Comparison of ENCODE assay signal across 19 cellular contexts in the genomic region with DNA sequence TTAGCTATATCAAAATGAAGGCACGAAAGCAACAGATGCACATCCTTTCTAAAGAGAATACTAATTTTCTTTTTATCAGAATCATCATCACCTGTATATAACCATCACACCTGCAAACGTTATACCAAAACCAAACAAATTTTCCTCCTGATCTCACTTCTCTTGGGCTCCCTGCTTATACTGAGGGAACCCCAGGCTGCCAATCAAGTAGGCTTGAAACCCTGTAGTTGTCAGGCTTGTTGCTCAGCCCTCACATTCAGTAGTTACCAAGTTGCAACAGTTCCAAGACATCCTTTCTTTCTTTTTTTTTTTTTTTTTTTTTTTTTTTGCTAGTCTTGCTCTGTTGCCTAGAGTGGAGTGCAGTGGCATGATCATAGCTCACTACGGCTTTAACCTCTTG. TPM values are rescaled to one million over a fixed set of nuclear protein-coding genes. Genes with fewer than 3 reads are reported as not detected.
DNase-seq lines count a peak whose midpoint lies in the region; ATAC-seq, FAIRE-seq and TF ChIP-seq lines count a peak whose summit lies in the region.
"Had no signal": no experiment of that assay in that cellular context is flagged by ENCODE, and none has a peak within 500 bp of the region (broad histone marks: within the 10 kb centered on the region; RNA-seq: fewer than 3 reads in every experiment).

No MANE protein-coding gene starts in this region.

- intact Hi-C loops in GM12878 (cut with micrococcal nuclease; ENCODE audit: unreplicated experiment) (no loop called here), mammary epithelial cell (cut with micrococcal nuclease) (no loop called here)

- POLR2A ChIA-PET in HEK293T (lab: Yijun Ruan, JAX) (no interaction called here), GM12878 (lab: Charles Lee) (interaction anchor here (0.6 to 1.1 kb wide), 2 partner anchors 21 to 28 kb away, joined by 5 to 8 read pairs; no protein-coding TSS in a partner anchor)

- TF ChIP-seq CTCF in GM12878 (IDR thresholded peaks at IDR 0.05 in 2 of 3, conservative IDR thresholded peaks at IDR 0.05 in 1 of 3; ENCODE audit: control insufficient read depth in 2 of 3, extremely low read depth in 1 of 3, insufficient read depth in 1 of 3, low read depth in 3 of 3, low read length in 3 of 3) (no peak), mammary epithelial cell (conservative IDR thresholded peaks at IDR 0.05 in 1 of 2, IDR thresholded peaks at IDR 0.05 in 1 of 2; ENCODE audit: extremely low read depth in 1 of 2, insufficient read depth in 1 of 2, low read depth in 1 of 2, low read length in 2 of 2) (no peak)

- CTCF ChIA-PET in HEK293T (lab: Yijun Ruan, JAX), result no interaction called here
- CTCF ChIA-PET in GM12878 (lab: Yijun Ruan, JAX), result interaction anchor here (0.9 kb wide), 1 partner anchor 14 kb away, joined by 3 read pairs; no protein-coding TSS in a partner anchor
- CTCF ChIA-PET in mammary epithelial cell (lab: Charles Lee; ENCODE audit: low non-redundant PET), result no interaction called here

- dilution Hi-C loops in mammary epithelial cell (cut with HindIII; ENCODE audit: low sequenced_read_pairs), result no loop called here

- H3K4me2 ChIP-seq in GM12878 (ENCODE audit: control insufficient read depth, insufficient read depth), result no peak overlapping the region
- H3K4me2 ChIP-seq in mammary epithelial cell (ENCODE audit: insufficient read depth, low read depth, low read length), result no peak overlapping the region
- H3K4me2 ChIP-seq: BLaER1 had no signal

- no peak for DNase-seq in GM12891 (ENCODE audit: insufficient read length, low spot score)
- DNase-seq in HEK293T (ENCODE audit: extremely low spot score), result no peak
- DNase-seq in GM12878 (ENCODE audit: low read depth, low spot score), result no peak
- no peak for DNase-seq in hepatic stellate cell (ENCODE audit: low spot score)
- no peak for DNase-seq in activated gamma-delta T cell (lab: John Stamatoyannopoulos, UW)
- no peak for DNase-seq in mammary epithelial cell
- DNase-seq: CD4-positive, alpha-beta T cell; CD8-positive, alpha-beta memory T cell; DMS53; DMS79 treated with DMSO at 0.1 percent for 48 hours; GOT3; H7; HCEC 1CT; HFFc6 had no signal

- H3K4me3 ChIP-seq in GM12878 (no peak overlapping the region), mammary epithelial cell (replicated peaks in 1 of 3; ENCODE audit: insufficient read depth in 1 of 3, low read depth in 2 of 3, low read length in 3 of 3) (no peak overlapping the region)
- H3K4me3 ChIP-seq: BLaER1 had no signal

- SMC1A ChIA-PET in GM12878 (lab: Charles Lee; ENCODE audit: uncharacterized antibody, unreplicated experiment), result interaction anchor here (0.7 to 1.8 kb wide), 3 partner anchors 8 to 20 kb away, joined by 3 to 5 read pairs (median 4); no protein-coding TSS in a partner anchor

- in situ Hi-C loops in GM12878 (cut with MboI) (no loop called here), mammary epithelial cell (cut with MboI; ENCODE audit: low sequenced_read_pairs in 2 of 2) (no loop called here)

- H3K4me1 ChIP-seq in GM12878 (ENCODE audit: control insufficient read depth, insufficient read depth, low read length) (peaks cover 7% of the 10 kb centered on the region; the same call in 1 of the 2 replicates), mammary epithelial cell (ENCODE audit: insufficient read depth, low read length) (no peaks in the 10 kb centered on the region)

- H3K27ac ChIP-seq in GM12878 (ENCODE audit: control insufficient read depth, insufficient read depth), result no peak overlapping the region
- H3K27ac ChIP-seq in mammary epithelial cell (ENCODE audit: insufficient read depth, low read depth, low read length), result no peak overlapping the region
- H3K27ac ChIP-seq: BLaER1, C4-2B had no signal

- H3K36me3 ChIP-seq in GM12878 (ENCODE audit: control insufficient read depth in 2 of 2, insufficient read depth in 2 of 2, low read length in 1 of 2) (no peaks in the 10 kb centered on the region), mammary epithelial cell (ENCODE audit: insufficient read depth, low read length) (no peaks in the 10 kb centered on the region)

- TF ChIP-seq EP300 in GM12878 (IDR thresholded peaks at IDR 0.05; ENCODE audit: borderline replicate concordance in 1 of 2, control insufficient read depth in 1 of 2, low read depth in 2 of 2, low read length in 2 of 2), result no peak

- H3K79me2 ChIP-seq in GM12878 (ENCODE audit: control insufficient read depth, insufficient read depth, low read length) (peaks cover 85% of the 10 kb centered on the region), mammary epithelial cell (ENCODE audit: insufficient read depth, low read length) (peaks cover 4% of the 10 kb centered on the region)

- TF ChIP-seq RAD21 in GM12878 (IDR thresholded peaks at IDR 0.05; ENCODE audit: insufficient read depth, low read depth, low read length), result no peak

- RAD21 ChIA-PET in GM12878 (lab: Charles Lee; ENCODE audit: unreplicated experiment), result no interaction called here

- 50% methylated on average over 2 of the region's 3 CpGs for WGBS in GM12878 (ENCODE audit: insufficient coverage, insufficient replicate concordance, low lambda C conversion rate, missing lambda C conversion rate)
- WGBS in mammary epithelial cell (ENCODE audit: low coverage, missing lambda C conversion rate), result 97% methylated on average over 3 of the region's 3 CpGs

- H2AFZ ChIP-seq in GM12878 (ENCODE audit: control insufficient read depth, low read depth, low read length) (no peak overlapping the region), mammary epithelial cell (ENCODE audit: low read depth, low read length) (no peak overlapping the region)

- TF ChIP-seq POLR2A in GM12891 (IDR thresholded peaks at IDR 0.05; ENCODE audit: low read depth, low read length), result no peak
- no peak for TF ChIP-seq POLR2A in GM12878 (IDR thresholded peaks at IDR 0.05; ENCODE audit: low read depth, low read length)

- ATAC-seq in GM12878, result no peak
- no peak for ATAC-seq in HG03108 (IDR thresholded peaks at IDR 0.05; ENCODE audit: unreplicated experiment)

- H4K20me1 ChIP-seq in GM12878 (ENCODE audit: control insufficient read depth, insufficient read depth), result no peaks in the 10 kb centered on the region
- no peaks in the 10 kb centered on the region for H4K20me1 ChIP-seq in mammary epithelial cell (ENCODE audit: insufficient read depth, low read length)

- BruUV-seq in GM12878 (replicated peaks; lab: Mats Ljungman, UMichigan), result no TSS peak
- BruUV-seq in mammary epithelial cell (replicated peaks; lab: Mats Ljungman, UMichigan), result no TSS peak

- H3K9me3 ChIP-seq in GM12878 (replicated peaks; ENCODE audit: control insufficient read depth, insufficient read depth, low read length), result peaks cover 1% of the 10 kb centered on the region; the same call in 1 of the 3 replicates
- H3K9me3 ChIP-seq in mammary epithelial cell (replicated peaks; ENCODE audit: insufficient read depth, low read length), result no peaks in the 10 kb centered on the region

- H3K9ac ChIP-seq in GM12878 (ENCODE audit: control insufficient read depth, insufficient read depth, low read length) (no peak overlapping the region), mammary epithelial cell (ENCODE audit: insufficient read depth, low read length) (no peak overlapping the region)
- H3K9ac ChIP-seq: BLaER1 had no signal

- H3K27me3 ChIP-seq in GM12878 (replicated peaks in 1 of 2; ENCODE audit: control insufficient read depth in 2 of 2, insufficient read depth in 2 of 2, low read length in 1 of 2) (no peaks in the 10 kb centered on the region), mammary epithelial cell (ENCODE audit: insufficient read depth, low read length) (no peaks in the 10 kb centered on the region)
- H3K27me3 ChIP-seq: BLaER1 had no signal

- peak; percentile 5 for FAIRE-seq in GM12891 (lab: Jason Lieb, UNC)
- FAIRE-seq in GM12878 (lab: Jason Lieb, UNC), result no peak
- FAIRE-seq: D721Med, G401.6 had no signal

TF ChIP-seq in GM12891, 5 proteins besides CTCF, POLR2A, EP300 and RAD21 (continues in another document):
- TF ChIP-seq PAX5 (IDR thresholded peaks at IDR 0.05; ENCODE audit: insufficient read depth, low read length, severe bottlenecking) (no peak), SPI1 (IDR thresholded peaks at IDR 0.05; ENCODE audit: low read depth, low read length) (no peak), POLR2AphosphoS5 (IDR thresholded peaks at IDR 0.05; ENCODE audit: low read depth, low read length) (no peak), TAF1 (IDR thresholded peaks at IDR 0.05; ENCODE audit: low read depth, low read length) (no peak)

TF ChIP-seq in GM12878, 131 proteins besides CTCF, POLR2A, EP300 and RAD21:
- TF ChIP-seq, protein P1, sequence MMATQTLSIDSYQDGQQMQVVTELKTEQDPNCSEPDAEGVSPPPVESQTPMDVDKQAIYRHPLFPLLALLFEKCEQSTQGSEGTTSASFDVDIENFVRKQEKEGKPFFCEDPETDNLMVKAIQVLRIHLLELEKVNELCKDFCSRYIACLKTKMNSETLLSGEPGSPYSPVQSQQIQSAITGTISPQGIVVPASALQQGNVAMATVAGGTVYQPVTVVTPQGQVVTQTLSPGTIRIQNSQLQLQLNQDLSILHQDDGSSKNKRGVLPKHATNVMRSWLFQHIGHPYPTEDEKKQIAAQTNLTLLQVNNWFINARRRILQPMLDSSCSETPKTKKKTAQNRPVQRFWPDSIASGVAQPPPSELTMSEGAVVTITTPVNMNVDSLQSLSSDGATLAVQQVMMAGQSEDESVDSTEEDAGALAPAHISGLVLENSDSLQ (IDR thresholded peaks at IDR 0.05), result peak; percentile 55
- no peak for TF ChIP-seq HDAC6 (IDR thresholded peaks at IDR 0.05; ENCODE audit: unreplicated experiment)

RNA-seq across cellular contexts. Expression of gene STRBP, which starts 12.7 kb away (rescaled TPM):
- polyA plus RNA-seq in GM12891 (2012; ENCODE audit: low read depth, missing spikeins), result 53.8 TPM
- total RNA-seq in GM12878 (2013; cell fraction: nucleolus; rRNA removed), result 96.6 and 97.9 TPM in 2 replicates
- 60.5 and 67.8 TPM in 2 replicates for total RNA-seq in GM12878 (2014; rRNA removed)
- 89.2 and 89.8 TPM in 2 replicates for total RNA-seq in GM12878 (2014; rRNA removed; fragmentation: Illumina TruSeq; extraction: Trizol)
- total RNA-seq in GM12878 (2021), result 80.8 and 89.4 TPM in 2 replicates
- 41.4 TPM for polyA plus RNA-seq in GM12878 (2011; ENCODE audit: low read depth)
- 54.1 and 71.2 TPM in 2 replicates for polyA plus RNA-seq in GM12878 (2011; rRNA removed)
- polyA plus RNA-seq in GM12878 (2011; cell fraction: cytosol; rRNA removed), result 20.4 and 23.0 TPM in 2 replicates
- polyA plus RNA-seq in GM12878 (2011; cell fraction: nucleus; rRNA removed), result 41.7 and 50.3 TPM in 2 replicates
- 72.4 and 91.2 TPM in 2 replicates for polyA plus RNA-seq in GM12878 (2012)
- 80.4 and 89.4 TPM in 2 replicates for polyA plus RNA-seq in GM12878 (2014; fragmentation: Illumina TruSeq; extraction: Trizol)
- polyA plus RNA-seq in GM12878 (2014; fragmentation: Nextera tagmentation; extraction: Ambion mirVana), result 10 to 100 TPM; 31.0 to 50.1 TPM
- polyA plus RNA-seq in GM12878 (2014; rRNA removed), result 55.2 and 62.4 TPM in 2 replicates
- polyA plus RNA-seq in GM12878 (2016; fragmentation: Nextera tagmentation; extraction: Ambion mirVana), result 10 to 100 TPM; 95.0 to 96.8 TPM
- 30.3 and 38.5 TPM in 2 replicates for polyA minus RNA-seq in GM12878 (2011; rRNA and poly(A)+ RNA removed)
- 20.2 and 22.0 TPM in 2 replicates for polyA minus RNA-seq in GM12878 (2011; cell fraction: cytosol; rRNA and poly(A)+ RNA removed)
- polyA minus RNA-seq in GM12878 (2011; cell fraction: nucleus; rRNA and poly(A)+ RNA removed), result 27.6 and 58.4 TPM in 2 replicates
- 10 to 100 TPM; 10.8 to 11.6 TPM for total RNA-seq in mammary epithelial cell
- polyA plus RNA-seq in mammary epithelial cell, result 7.9 TPM
- polyA minus RNA-seq in mammary epithelial cell, result 11.2 TPM

Comparison
In these comparisons a context has a peak if more than half of its experiments do, and no peak if none do; other contexts are left out.
1. RNA of gene STRBP, which starts 12.7 kb away (total RNA-seq): 60.5 to 97.9 TPM in GM12878; 10.8 to 11.6 TPM in mammary epithelial cell; every median in the first group is over 4 times any median in the second.